In the genomic region with DNA sequence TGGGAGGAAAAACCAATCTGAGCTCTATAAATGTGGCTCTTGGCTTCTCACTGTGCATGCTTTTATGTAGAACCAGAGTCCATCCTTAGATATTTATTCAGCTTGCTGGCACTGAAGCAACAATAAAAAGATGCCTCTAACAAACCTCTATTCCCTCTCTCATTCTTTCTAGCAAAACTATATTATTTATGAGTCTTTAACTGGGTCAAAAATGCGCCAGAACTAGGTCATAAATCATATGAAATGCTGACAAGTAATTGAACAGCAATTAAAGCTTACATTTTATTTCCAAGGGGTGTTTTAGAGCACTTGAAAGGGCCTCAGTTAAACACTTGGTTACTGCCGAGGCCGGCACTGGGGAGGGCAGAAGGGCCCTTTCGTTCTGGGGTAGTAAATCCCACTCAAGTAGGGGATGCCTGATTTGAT, we compare ENCODE assay signal across 1 cellular context.
A peak's percentile ranks its signal among the peaks of the same experiment; 100 is the strongest.
TF ChIP-seq lines count a peak whose summit lies in the region.

No MANE protein-coding gene starts in this region.

TF ChIP-seq in HepG2, 621 proteins besides CTCF, POLR2A, EP300 and RAD21:
- no peak for TF ChIP-seq ZNF367 (CRISPR knock-in tag; IDR thresholded peaks at IDR 0.05; ENCODE audit: borderline replicate concordance)
- 0 out of 2 replicates have a peak, but pooled peaks have one; percentile 18 for TF ChIP-seq RBFOX2 (IDR thresholded peaks at IDR 0.05; ENCODE audit: low read depth, low read length)
- TF ChIP-seq, protein P1, sequence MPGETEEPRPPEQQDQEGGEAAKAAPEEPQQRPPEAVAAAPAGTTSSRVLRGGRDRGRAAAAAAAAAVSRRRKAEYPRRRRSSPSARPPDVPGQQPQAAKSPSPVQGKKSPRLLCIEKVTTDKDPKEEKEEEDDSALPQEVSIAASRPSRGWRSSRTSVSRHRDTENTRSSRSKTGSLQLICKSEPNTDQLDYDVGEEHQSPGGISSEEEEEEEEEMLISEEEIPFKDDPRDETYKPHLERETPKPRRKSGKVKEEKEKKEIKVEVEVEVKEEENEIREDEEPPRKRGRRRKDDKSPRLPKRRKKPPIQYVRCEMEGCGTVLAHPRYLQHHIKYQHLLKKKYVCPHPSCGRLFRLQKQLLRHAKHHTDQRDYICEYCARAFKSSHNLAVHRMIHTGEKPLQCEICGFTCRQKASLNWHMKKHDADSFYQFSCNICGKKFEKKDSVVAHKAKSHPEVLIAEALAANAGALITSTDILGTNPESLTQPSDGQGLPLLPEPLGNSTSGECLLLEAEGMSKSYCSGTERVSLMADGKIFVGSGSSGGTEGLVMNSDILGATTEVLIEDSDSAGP (CRISPR knock-in tag; IDR thresholded peaks at IDR 0.05; ENCODE audit: borderline replicate concordance) = no peak
- TF ChIP-seq, protein P2, sequence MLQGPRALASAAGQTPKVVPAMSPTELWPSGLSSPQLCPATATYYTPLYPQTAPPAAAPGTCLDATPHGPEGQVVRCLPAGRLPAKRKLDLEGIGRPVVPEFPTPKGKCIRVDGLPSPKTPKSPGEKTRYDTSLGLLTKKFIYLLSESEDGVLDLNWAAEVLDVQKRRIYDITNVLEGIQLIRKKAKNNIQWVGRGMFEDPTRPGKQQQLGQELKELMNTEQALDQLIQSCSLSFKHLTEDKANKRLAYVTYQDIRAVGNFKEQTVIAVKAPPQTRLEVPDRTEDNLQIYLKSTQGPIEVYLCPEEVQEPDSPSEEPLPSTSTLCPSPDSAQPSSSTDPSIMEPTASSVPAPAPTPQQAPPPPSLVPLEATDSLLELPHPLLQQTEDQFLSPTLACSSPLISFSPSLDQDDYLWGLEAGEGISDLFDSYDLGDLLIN (CRISPR knock-in tag; IDR thresholded peaks at IDR 0.05; ENCODE audit: borderline replicate concordance) = no peak
- no peak for TF ChIP-seq MYNN (CRISPR knock-in tag; IDR thresholded peaks at IDR 0.05; ENCODE audit: low read depth)
- TF ChIP-seq ZNF775 (CRISPR knock-in tag; IDR thresholded peaks at IDR 0.05; ENCODE audit: borderline replicate concordance) = no peak
- no peak for TF ChIP-seq SIN3A (IDR thresholded peaks at IDR 0.05; ENCODE audit: borderline replicate concordance, low read depth, low read length)
- TF ChIP-seq ARNT (IDR thresholded peaks at IDR 0.05) = no peak
